In genomic region chr7:42618649-42619315, GRCh38 we compare ENCODE assay signal across 18 cellular contexts.
DNase-seq lines count a peak whose midpoint lies in the region; ATAC-seq, FAIRE-seq and TF ChIP-seq lines count a peak whose summit lies in the region.
"Had no signal": no experiment of that assay in that cellular context is flagged by ENCODE, and none has a peak within 500 bp of the region (broad histone marks: within the 10 kb centered on the region; RNA-seq: fewer than 3 reads in every experiment).

No MANE protein-coding gene starts in this region.

- TF ChIP-seq RAD21 in HepG2 (CRISPR knock-in tag; IDR thresholded peaks at IDR 0.05) = no peak

- intact Hi-C loops in left ventricle myocardium superior (cut with micrococcal nuclease) = no loop called here
- intact Hi-C loops in Right ventricle myocardium inferior (cut with DNase I) = no loop called here
- intact Hi-C loops in HepG2 (cut with micrococcal nuclease; ENCODE audit: unreplicated experiment) = no loop called here

- in situ Hi-C loops in HepG2 (cut with HindIII; ENCODE audit: extremely low pct_ligation_motif_present, low pct_unique_long_range_greater_than_20kb) = no loop called here

- FAIRE-seq in HepG2 (lab: Jason Lieb, UNC) = no peak
- FAIRE-seq: A204.1, GM12878 had no signal

- no peaks in the 10 kb centered on the region for H4K20me1 ChIP-seq in HepG2 (ENCODE audit: insufficient read depth, low read length)

- POLR2A ChIA-PET in HepG2 (lab: Yijun Ruan, JAX) = no interaction called here

- H3K9me3 ChIP-seq in RWPE2 (ENCODE audit: severe bottlenecking) (no peaks in the 10 kb centered on the region), HepG2 (ENCODE audit: low read length) (no peaks in the 10 kb centered on the region)
- H3K9me3 ChIP-seq: BE2C, SJCRH30 had no signal

- no peak overlapping the region for H3K9ac ChIP-seq in HepG2 (ENCODE audit: insufficient read depth, low read depth, low read length)

- no peak for TF ChIP-seq CTCF in RWPE2 (IDR thresholded peaks at IDR 0.05; ENCODE audit: poor library complexity, severe bottlenecking)
- no peak for TF ChIP-seq CTCF in HepG2 (CRISPR knock-in tag; IDR thresholded peaks at IDR 0.05)
- no peak for TF ChIP-seq CTCF in GM20000 (IDR thresholded peaks at IDR 0.05; ENCODE audit: extremely low read depth, missing control alignments)

- no peak for TF ChIP-seq EP300 in HepG2 (IDR thresholded peaks at IDR 0.05; ENCODE audit: low read depth in 2 of 2, low read length in 2 of 2)
- no peak for TF ChIP-seq EP300 in HepG2 (CRISPR knock-in tag; IDR thresholded peaks at IDR 0.05; ENCODE audit: borderline replicate concordance)

- DNase-seq in left ventricle myocardium superior (no peak), Right ventricle myocardium inferior (ENCODE audit: missing footprints) (no peak), RWPE2 (ENCODE audit: low spot score) (no peak), epithelial cell of prostate (ENCODE audit: low read depth, low spot score) (peak; percentile 49), HepG2 (ENCODE audit: low spot score) (no peak), GM20000 (ENCODE audit: low spot score) (no peak), epidermal melanocyte (ENCODE audit: insufficient read length, low spot score) (no peak), LoVo (ENCODE audit: low spot score) (no peak)
- DNase-seq: BE2C; CD4-positive, CD25-positive, alpha-beta regulatory T cell; EL; KG1; NCI-H1105; NCI-H2081; NCI-H446 treated with DMSO at 0.1 percent for 48 hours had no signal

- CTCF ChIA-PET in HepG2 (lab: Yijun Ruan, JAX; ENCODE audit: low intra/inter-chr PET ratio, low total read pairs) = no interaction called here

- H3K36me3 ChIP-seq in RWPE2 (ENCODE audit: low read depth) (no peaks in the 10 kb centered on the region), HepG2 (replicated peaks in 1 of 2; ENCODE audit: control insufficient read depth in 1 of 2, insufficient read depth in 2 of 2, low read length in 2 of 2) (no peaks in the 10 kb centered on the region)
- H3K36me3 ChIP-seq: BE2C, SJCRH30 had no signal

- BruUV-seq in HepG2 (replicated peaks; lab: Mats Ljungman, UMichigan) = no TSS peak

- no peaks in the 10 kb centered on the region for H3K79me2 ChIP-seq in HepG2 (ENCODE audit: insufficient read depth, low read length)

- TF ChIP-seq POLR2A in HepG2 (IDR thresholded peaks at IDR 0.05; ENCODE audit: insufficient read depth in 1 of 2, low read depth in 2 of 2, low read length in 2 of 2) = no peak

- 9% methylated on average over 6 of the region's 6 CpGs for WGBS in HepG2 (ENCODE audit: low lambda C conversion rate)

- no peak overlapping the region for H3K4me2 ChIP-seq in HepG2 (ENCODE audit: low read depth, low read length)

- ATAC-seq in left ventricle myocardium superior (peak; percentile 43), Right ventricle myocardium inferior (no peak), RWPE2 (ENCODE audit: low read depth) (peak; percentile 25; the same call in 1 of the 3 replicates), HepG2 (no peak)
- ATAC-seq: GM12878 had no signal

- no peaks in the 10 kb centered on the region for H3K27me3 ChIP-seq in RWPE2 (ENCODE audit: insufficient read depth, poor library complexity, severe bottlenecking)
- no peaks in the 10 kb centered on the region for H3K27me3 ChIP-seq in HepG2 (ENCODE audit: control insufficient read depth in 1 of 2, insufficient read depth in 2 of 2, low read length in 2 of 2)
- H3K27me3 ChIP-seq: BE2C, SJCRH30 had no signal

- H3K27ac ChIP-seq in RWPE2 (ENCODE audit: poor library complexity, severe bottlenecking) (no peak overlapping the region), epithelial cell of prostate (no peak overlapping the region), HepG2 (ENCODE audit: extremely low read length, insufficient read depth, low read length) (no peak overlapping the region)
- H3K27ac ChIP-seq: SJCRH30 had no signal

- no peak overlapping the region for H2AFZ ChIP-seq in HepG2 (ENCODE audit: low read length)

- H3K4me1 ChIP-seq in RWPE2 (ENCODE audit: insufficient read depth, poor library complexity, severe bottlenecking) = peaks cover 7% of the 10 kb centered on the region
- no peaks in the 10 kb centered on the region for H3K4me1 ChIP-seq in HepG2 (ENCODE audit: insufficient read depth, low read length)
- H3K4me1 ChIP-seq: BE2C had no signal

- no peak overlapping the region for H3K4me3 ChIP-seq in RWPE2 (ENCODE audit: severe bottlenecking)
- H3K4me3 ChIP-seq in HepG2 (replicated peaks in 1 of 3; ENCODE audit: insufficient read depth in 1 of 3, low read depth in 2 of 3, low read length in 3 of 3) = no peak overlapping the region
- H3K4me3 ChIP-seq: GM12878, SJCRH30 had no signal

TF ChIP-seq in HepG2, 621 proteins besides CTCF, POLR2A, EP300 and RAD21 (continues in another document):
- no peak for TF ChIP-seq SRSF1 (optimal IDR thresholded peaks at IDR 0.05; ENCODE audit: low read depth, low read length)
- TF ChIP-seq HNF4A (CRISPR knock-in tag; IDR thresholded peaks at IDR 0.05) = no peak
- TF ChIP-seq GRHL1 (CRISPR knock-in tag; conservative IDR thresholded peaks at IDR 0.05) = no peak
- TF ChIP-seq, protein P1, sequence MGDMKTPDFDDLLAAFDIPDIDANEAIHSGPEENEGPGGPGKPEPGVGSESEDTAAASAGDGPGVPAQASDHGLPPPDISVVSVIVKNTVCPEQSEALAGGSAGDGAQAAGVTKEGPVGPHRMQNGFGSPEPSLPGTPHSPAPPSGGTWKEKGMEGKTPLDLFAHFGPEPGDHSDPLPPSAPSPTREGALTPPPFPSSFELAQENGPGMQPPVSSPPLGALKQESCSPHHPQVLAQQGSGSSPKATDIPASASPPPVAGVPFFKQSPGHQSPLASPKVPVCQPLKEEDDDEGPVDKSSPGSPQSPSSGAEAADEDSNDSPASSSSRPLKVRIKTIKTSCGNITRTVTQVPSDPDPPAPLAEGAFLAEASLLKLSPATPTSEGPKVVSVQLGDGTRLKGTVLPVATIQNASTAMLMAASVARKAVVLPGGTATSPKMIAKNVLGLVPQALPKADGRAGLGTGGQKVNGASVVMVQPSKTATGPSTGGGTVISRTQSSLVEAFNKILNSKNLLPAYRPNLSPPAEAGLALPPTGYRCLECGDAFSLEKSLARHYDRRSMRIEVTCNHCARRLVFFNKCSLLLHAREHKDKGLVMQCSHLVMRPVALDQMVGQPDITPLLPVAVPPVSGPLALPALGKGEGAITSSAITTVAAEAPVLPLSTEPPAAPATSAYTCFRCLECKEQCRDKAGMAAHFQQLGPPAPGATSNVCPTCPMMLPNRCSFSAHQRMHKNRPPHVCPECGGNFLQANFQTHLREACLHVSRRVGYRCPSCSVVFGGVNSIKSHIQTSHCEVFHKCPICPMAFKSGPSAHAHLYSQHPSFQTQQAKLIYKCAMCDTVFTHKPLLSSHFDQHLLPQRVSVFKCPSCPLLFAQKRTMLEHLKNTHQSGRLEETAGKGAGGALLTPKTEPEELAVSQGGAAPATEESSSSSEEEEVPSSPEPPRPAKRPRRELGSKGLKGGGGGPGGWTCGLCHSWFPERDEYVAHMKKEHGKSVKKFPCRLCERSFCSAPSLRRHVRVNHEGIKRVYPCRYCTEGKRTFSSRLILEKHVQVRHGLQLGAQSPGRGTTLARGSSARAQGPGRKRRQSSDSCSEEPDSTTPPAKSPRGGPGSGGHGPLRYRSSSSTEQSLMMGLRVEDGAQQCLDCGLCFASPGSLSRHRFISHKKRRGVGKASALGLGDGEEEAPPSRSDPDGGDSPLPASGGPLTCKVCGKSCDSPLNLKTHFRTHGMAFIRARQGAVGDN (CRISPR knock-in tag; IDR thresholded peaks at IDR 0.05) = no peak
- TF ChIP-seq SALL1 (CRISPR knock-in tag; IDR thresholded peaks at IDR 0.05) = no peak
- TF ChIP-seq, protein P2, sequence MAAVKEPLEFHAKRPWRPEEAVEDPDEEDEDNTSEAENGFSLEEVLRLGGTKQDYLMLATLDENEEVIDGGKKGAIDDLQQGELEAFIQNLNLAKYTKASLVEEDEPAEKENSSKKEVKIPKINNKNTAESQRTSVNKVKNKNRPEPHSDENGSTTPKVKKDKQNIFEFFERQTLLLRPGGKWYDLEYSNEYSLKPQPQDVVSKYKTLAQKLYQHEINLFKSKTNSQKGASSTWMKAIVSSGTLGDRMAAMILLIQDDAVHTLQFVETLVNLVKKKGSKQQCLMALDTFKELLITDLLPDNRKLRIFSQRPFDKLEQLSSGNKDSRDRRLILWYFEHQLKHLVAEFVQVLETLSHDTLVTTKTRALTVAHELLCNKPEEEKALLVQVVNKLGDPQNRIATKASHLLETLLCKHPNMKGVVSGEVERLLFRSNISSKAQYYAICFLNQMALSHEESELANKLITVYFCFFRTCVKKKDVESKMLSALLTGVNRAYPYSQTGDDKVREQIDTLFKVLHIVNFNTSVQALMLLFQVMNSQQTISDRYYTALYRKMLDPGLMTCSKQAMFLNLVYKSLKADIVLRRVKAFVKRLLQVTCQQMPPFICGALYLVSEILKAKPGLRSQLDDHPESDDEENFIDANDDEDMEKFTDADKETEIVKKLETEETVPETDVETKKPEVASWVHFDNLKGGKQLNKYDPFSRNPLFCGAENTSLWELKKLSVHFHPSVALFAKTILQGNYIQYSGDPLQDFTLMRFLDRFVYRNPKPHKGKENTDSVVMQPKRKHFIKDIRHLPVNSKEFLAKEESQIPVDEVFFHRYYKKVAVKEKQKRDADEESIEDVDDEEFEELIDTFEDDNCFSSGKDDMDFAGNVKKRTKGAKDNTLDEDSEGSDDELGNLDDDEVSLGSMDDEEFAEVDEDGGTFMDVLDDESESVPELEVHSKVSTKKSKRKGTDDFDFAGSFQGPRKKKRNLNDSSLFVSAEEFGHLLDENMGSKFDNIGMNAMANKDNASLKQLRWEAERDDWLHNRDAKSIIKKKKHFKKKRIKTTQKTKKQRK (IDR thresholded peaks at IDR 0.05; ENCODE audit: low read length) = no peak

Comparison
In these comparisons a context has a peak if more than half of its experiments do, and no peak if none do; other contexts are left out.
1. ATAC-seq: peak in left ventricle myocardium superior (single experiment) and RWPE2 (single experiment); none in Right ventricle myocardium inferior (single experiment) and HepG2 (single experiment).